In the genomic region with DNA sequence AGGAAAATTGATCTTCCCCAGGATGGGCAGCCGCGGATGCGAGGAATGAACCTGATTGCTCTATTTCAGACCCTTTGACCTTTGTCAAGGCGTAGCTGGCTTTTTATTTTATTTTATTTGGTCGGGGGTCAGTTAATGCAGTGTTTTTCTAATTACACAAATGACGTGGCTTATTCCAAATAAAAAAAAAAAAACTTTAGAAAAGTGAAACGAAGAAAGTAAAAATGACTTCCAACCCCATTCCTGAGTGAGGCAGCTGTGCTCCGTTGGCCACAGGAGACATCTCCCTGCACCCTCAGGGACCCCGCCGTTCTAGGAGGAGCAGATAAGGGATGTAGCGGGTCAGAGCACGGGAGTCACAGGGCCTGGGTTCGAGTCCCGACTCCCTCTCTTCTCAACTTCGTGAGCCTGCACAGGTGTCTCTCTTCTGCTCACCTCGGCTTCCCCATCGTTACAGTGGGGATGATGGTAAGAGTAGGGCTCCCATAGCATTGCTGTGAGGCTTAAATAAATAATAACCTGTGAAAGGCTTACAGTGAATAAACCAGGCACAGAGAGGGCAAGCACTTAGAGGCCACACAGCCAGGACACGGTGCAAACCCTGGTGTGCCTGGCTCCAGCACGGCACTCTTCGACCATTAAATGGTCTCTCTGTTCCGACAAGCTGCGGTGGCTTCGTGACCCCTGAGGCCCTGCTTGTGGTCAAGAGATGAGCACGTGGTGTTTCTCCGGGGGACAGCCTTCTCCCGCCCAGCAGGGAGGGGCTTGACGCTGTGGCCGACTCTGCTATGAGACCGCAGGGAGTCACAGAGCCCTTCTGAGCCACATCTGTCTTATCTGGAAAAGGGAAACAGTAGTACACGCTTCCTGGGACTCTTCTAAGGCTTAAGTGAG, we compare ENCODE assay signal across 12 cellular contexts. TPM values are rescaled to one million over a fixed set of nuclear protein-coding genes. Genes with fewer than 3 reads are reported as not detected.
A peak's percentile ranks its signal among the peaks of the same experiment; 100 is the strongest.
DNase-seq lines count a peak whose midpoint lies in the region; ATAC-seq and TF ChIP-seq lines count a peak whose summit lies in the region.
"Had no signal": no experiment of that assay in that cellular context is flagged by ENCODE, and none has a peak within 500 bp of the region (broad histone marks: within the 10 kb centered on the region; RNA-seq: fewer than 3 reads in every experiment).

No MANE protein-coding gene starts in this region.

- no peaks in the 10 kb centered on the region for H3K4me1 Mint-ChIP-seq in Calu3 (ENCODE audit: low read depth, unreplicated experiment)
- H3K4me1 Mint-ChIP-seq in activated CD4-positive, alpha-beta T cell treated with anti-CD3 and anti-CD28 coated beads, Interleukin-2, amount 10 ng/mL, durations not matched to agents 24 days and 14 days, result peaks cover 2% of the 10 kb centered on the region

- DNase-seq in Calu3 (no peak), MV-4-11 (lab: John Stamatoyannopoulos, UW) (peak; percentile 88), epidermal melanocyte (ENCODE audit: insufficient read length, low spot score) (peak; percentile 57), sciatic nerve (ENCODE audit: low spot score) (no peak), NCI-H2081 treated with DMSO at 0.1 percent for 48 hours (lab: John Stamatoyannopoulos, UW) (no peak), NCI-H748 treated with DMSO at 0.1 percent for 48 hours (lab: John Stamatoyannopoulos, UW) (no peak), COLO668 (lab: John Stamatoyannopoulos, UW; ENCODE audit: unreplicated experiment) (no peak)
- no peak for DNase-seq in activated CD4-positive, alpha-beta T cell treated with anti-CD3 and anti-CD28 coated beads, Interleukin-2, amount 10 ng/mL, durations not matched to agents 24 days and 14 days
- DNase-seq: DMS153, NCI-H510A had no signal

- no TSS peak for BruUV-seq in Calu3 (replicated peaks; lab: Mats Ljungman, UMichigan)

- H3K27me3 Mint-ChIP-seq in Calu3 (ENCODE audit: unreplicated experiment), result peaks cover 97% of the 10 kb centered on the region
- H3K27me3 Mint-ChIP-seq in activated CD4-positive, alpha-beta T cell treated with anti-CD3 and anti-CD28 coated beads, Interleukin-2, amount 10 ng/mL, durations not matched to agents 24 days and 14 days, result peaks cover 35% of the 10 kb centered on the region

- H3K4me3 Mint-ChIP-seq in Calu3 (ENCODE audit: low read depth, unreplicated experiment), result peak overlapping the region; percentile 61
- H3K4me3 Mint-ChIP-seq in activated CD4-positive, alpha-beta T cell treated with anti-CD3 and anti-CD28 coated beads, Interleukin-2, amount 10 ng/mL, durations not matched to agents 24 days and 14 days, result no peak overlapping the region

- intact Hi-C loops in Calu3 (cut with micrococcal nuclease; ENCODE audit: unreplicated experiment) (loop anchor here (1.0 kb wide), 1 partner anchor 180 kb away; no protein-coding TSS in a partner anchor), sciatic nerve (cut with DNase I) (no loop called here)
- intact Hi-C loops in activated CD4-positive, alpha-beta T cell treated with anti-CD3 and anti-CD28 coated beads, Interleukin-2, amount 10 ng/mL, durations not matched to agents 24 days and 14 days (cut with micrococcal nuclease), result loop anchor here (2.0 to 10.0 kb wide), 2 partner anchors 448 to 706 kb away; no protein-coding TSS in a partner anchor

- no peak overlapping the region for H3K27ac Mint-ChIP-seq in Calu3 (ENCODE audit: unreplicated experiment)
- no peak overlapping the region for H3K27ac Mint-ChIP-seq in activated CD4-positive, alpha-beta T cell treated with anti-CD3 and anti-CD28 coated beads, Interleukin-2, amount 10 ng/mL, durations not matched to agents 24 days and 14 days
- H3K27ac Mint-ChIP-seq: activated T-helper 1 cell treated with anti-CD3 and anti-CD28 coated beads, Interleukin-12 subunit alpha, Interleukin-12 subunit beta, Interleukin-2, Interleukin-4 antibody, amounts not matched to agents 30 ng/mL and 10 ng/mL and 1 ng/mL, durations not matched to agents 14 hours and 24 hours and 36 hours had no signal

- CTCF ChIA-PET in Calu3 (lab: Charles Lee), result interaction anchor here (0.5 to 1.6 kb wide), 2 partner anchors 44 to 180 kb away, joined by 3 read pairs; no protein-coding TSS in a partner anchor

- no peaks in the 10 kb centered on the region for H3K9me3 Mint-ChIP-seq in Calu3 (ENCODE audit: low read depth, unreplicated experiment)
- H3K9me3 Mint-ChIP-seq in activated CD4-positive, alpha-beta T cell treated with anti-CD3 and anti-CD28 coated beads, Interleukin-2, amount 10 ng/mL, durations not matched to agents 24 days and 14 days, result no peaks in the 10 kb centered on the region
- H3K9me3 Mint-ChIP-seq: activated T-helper 1 cell treated with anti-CD3 and anti-CD28 coated beads, Interleukin-12 subunit alpha, Interleukin-12 subunit beta, Interleukin-2, Interleukin-4 antibody, amounts not matched to agents 30 ng/mL and 10 ng/mL and 1 ng/mL, durations not matched to agents 14 hours and 24 hours and 36 hours had no signal

- TF ChIP-seq CTCF in Calu3 (IDR thresholded peaks at IDR 0.05; ENCODE audit: unreplicated experiment), result no peak

- peak; percentile 33 for ATAC-seq in sciatic nerve

- no peaks in the 10 kb centered on the region for H3K36me3 Mint-ChIP-seq in Calu3 (ENCODE audit: insufficient read depth, unreplicated experiment)
- no peaks in the 10 kb centered on the region for H3K36me3 Mint-ChIP-seq in activated CD4-positive, alpha-beta T cell treated with anti-CD3 and anti-CD28 coated beads, Interleukin-2, amount 10 ng/mL, durations not matched to agents 24 days and 14 days (ENCODE audit: low read depth)

RNA-seq across cellular contexts. Expression of gene FOXF1, which starts 10.2 kb away (rescaled TPM):
- total RNA-seq in Calu3 (2022) (not detected in 2 replicates), sciatic nerve (0.45 TPM)
- total RNA-seq in activated CD4-positive, alpha-beta T cell treated with anti-CD3 and anti-CD28 coated beads, Interleukin-2, amount 10 ng/mL, durations not matched to agents 24 days and 14 days, result not detected in 2 replicates
- total RNA-seq: activated T-helper 1 cell treated with anti-CD3 and anti-CD28 coated beads, Interleukin-12 subunit alpha, Interleukin-12 subunit beta, Interleukin-2, Interleukin-4 antibody, amounts not matched to agents 30 ng/mL and 10 ng/mL and 1 ng/mL, durations not matched to agents 14 hours and 24 hours and 36 hours; LHCN-M2 had no signal

RNA-seq across cellular contexts. Expression of gene MTHFSD, which starts 34.5 kb away (rescaled TPM):
- total RNA-seq in Calu3 (2022) (47.8 and 48.9 TPM in 2 replicates), sciatic nerve (19.2 TPM)
- total RNA-seq in activated CD4-positive, alpha-beta T cell treated with anti-CD3 and anti-CD28 coated beads, Interleukin-2, amount 10 ng/mL, durations not matched to agents 24 days and 14 days, result 27.2 and 29.1 TPM in 2 replicates

RNA-seq across cellular contexts. Expression of gene FOXC2, which starts 46.1 kb away (rescaled TPM):
- total RNA-seq in Calu3 (2022) (8.7 and 10.9 TPM in 2 replicates), sciatic nerve (20.0 TPM)
- not detected in 2 replicates for total RNA-seq in activated CD4-positive, alpha-beta T cell treated with anti-CD3 and anti-CD28 coated beads, Interleukin-2, amount 10 ng/mL, durations not matched to agents 24 days and 14 days
- total RNA-seq: activated T-helper 1 cell treated with anti-CD3 and anti-CD28 coated beads, Interleukin-12 subunit alpha, Interleukin-12 subunit beta, Interleukin-2, Interleukin-4 antibody, amounts not matched to agents 30 ng/mL and 10 ng/mL and 1 ng/mL, durations not matched to agents 14 hours and 24 hours and 36 hours had no signal

RNA-seq across cellular contexts. Expression of gene FOXL1, which starts 57.8 kb away (rescaled TPM):
- total RNA-seq in Calu3 (2022) (13.3 and 14.5 TPM in 2 replicates), sciatic nerve (7.5 TPM)
- 0.05 TPM in 1 of 2 replicates, not detected in the other for total RNA-seq in activated CD4-positive, alpha-beta T cell treated with anti-CD3 and anti-CD28 coated beads, Interleukin-2, amount 10 ng/mL, durations not matched to agents 24 days and 14 days
- total RNA-seq: activated T-helper 1 cell treated with anti-CD3 and anti-CD28 coated beads, Interleukin-12 subunit alpha, Interleukin-12 subunit beta, Interleukin-2, Interleukin-4 antibody, amounts not matched to agents 30 ng/mL and 10 ng/mL and 1 ng/mL, durations not matched to agents 14 hours and 24 hours and 36 hours had no signal

Comparison
In these comparisons a context has a peak if more than half of its experiments do, and no peak if none do; other contexts are left out.
1. DNase-seq: peak in MV-4-11 (single experiment) and epidermal melanocyte (single experiment); none in Calu3 (single experiment), sciatic nerve (single experiment), NCI-H2081 treated with DMSO at 0.1 percent for 48 hours (single experiment), activated CD4-positive, alpha-beta T cell treated with anti-CD3 and anti-CD28 coated beads, Interleukin-2, amount 10 ng/mL, durations not matched to agents 24 days and 14 days (single experiment), NCI-H748 treated with DMSO at 0.1 percent for 48 hours (single experiment) and COLO668 (single experiment).